13 cellular contexts compared by ENCODE assay signal in the genomic region with DNA sequence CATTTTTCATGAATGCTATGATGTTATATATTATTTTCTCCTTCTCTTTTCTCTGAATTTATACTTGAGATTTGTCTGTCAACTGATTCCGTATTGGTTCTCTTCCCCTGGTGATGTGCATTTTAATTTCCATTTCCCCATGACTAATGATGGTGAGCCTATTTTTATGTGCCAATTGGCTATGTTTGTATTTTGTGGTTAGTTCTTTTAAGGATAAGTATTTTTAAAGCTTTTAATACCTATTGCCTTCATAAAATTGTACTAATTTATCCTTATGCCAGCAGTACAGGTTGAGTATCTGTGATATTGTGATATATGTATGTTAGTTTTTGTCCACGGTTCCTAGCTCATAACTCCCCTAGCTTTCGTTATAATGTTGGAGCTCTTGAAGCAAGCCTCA. TPM values are rescaled to one million over a fixed set of nuclear protein-coding genes. Genes with fewer than 3 reads are reported as not detected.
DNase-seq lines count a peak whose midpoint lies in the region; ATAC-seq, FAIRE-seq and TF ChIP-seq lines count a peak whose summit lies in the region.
"Had no signal": no experiment of that assay in that cellular context is flagged by ENCODE, and none has a peak within 500 bp of the region (broad histone marks: within the 10 kb centered on the region; RNA-seq: fewer than 3 reads in every experiment).

No MANE protein-coding gene starts in this region.

- H3K4me1 Mint-ChIP-seq in Calu3 (ENCODE audit: low read depth, unreplicated experiment), result peaks cover 26% of the 10 kb centered on the region
- peaks cover 39% of the 10 kb centered on the region for H3K4me1 Mint-ChIP-seq in activated T-helper 1 cell treated with anti-CD3 and anti-CD28 coated beads, Interleukin-12 subunit alpha, Interleukin-12 subunit beta, Interleukin-2, Interleukin-4 antibody, amounts not matched to agents 30 ng/mL and 10 ng/mL and 1 ng/mL, durations not matched to agents 14 hours and 24 hours and 36 hours (ENCODE audit: low read depth)

- no TSS peak for BruUV-seq in Calu3 (replicated peaks; lab: Mats Ljungman, UMichigan)

- intact Hi-C loops in Calu3 (cut with micrococcal nuclease; ENCODE audit: unreplicated experiment), result no loop called here
- intact Hi-C loops in activated T-helper 1 cell treated with anti-CD3 and anti-CD28 coated beads, Interleukin-12 subunit alpha, Interleukin-12 subunit beta, Interleukin-2, Interleukin-4 antibody, amounts not matched to agents 30 ng/mL and 10 ng/mL and 1 ng/mL, durations not matched to agents 14 hours and 24 hours and 36 hours (cut with micrococcal nuclease), result loop anchor here (5.0 to 10.0 kb wide), 7 partner anchors 109 to 1014 kb away; a partner anchor contains a TSS

- TF ChIP-seq RAD21 in A549 (conservative IDR thresholded peaks at IDR 0.05 in 1 of 2, IDR thresholded peaks at IDR 0.05 in 1 of 2), result no peak

- no peak overlapping the region for H3K27ac ChIP-seq in A549
- H3K27ac ChIP-seq in keratinocyte (ENCODE audit: control insufficient read depth, insufficient read depth, low read length), result no peak overlapping the region

- H3K4me2 ChIP-seq in A549 (0 out of 3 replicates have a peak overlapping the region, but pooled peaks have one; percentile 90), keratinocyte (ENCODE audit: control insufficient read depth, extremely low read depth, insufficient read depth, low read depth, low read length) (peak overlapping the region; percentile 67)

- H3K9ac ChIP-seq in keratinocyte (ENCODE audit: control insufficient read depth, extremely low read depth, insufficient read depth, low read length), result no peak overlapping the region

- no peak overlapping the region for H2AFZ ChIP-seq in keratinocyte (ENCODE audit: control insufficient read depth, low read length)

- no peaks in the 10 kb centered on the region for H4K20me1 ChIP-seq in keratinocyte (ENCODE audit: control insufficient read depth, extremely low read depth, insufficient read depth, low read length)

- H3K27ac Mint-ChIP-seq in Calu3 (ENCODE audit: unreplicated experiment), result peak overlapping the region; percentile 96
- H3K27ac Mint-ChIP-seq in activated T-helper 1 cell treated with anti-CD3 and anti-CD28 coated beads, Interleukin-12 subunit alpha, Interleukin-12 subunit beta, Interleukin-2, Interleukin-4 antibody, amounts not matched to agents 30 ng/mL and 10 ng/mL and 1 ng/mL, durations not matched to agents 14 hours and 24 hours and 36 hours, result no peak overlapping the region

- peaks cover 2 to 19% of the 10 kb centered on the region in 2 experiments for H3K36me3 ChIP-seq in keratinocyte (ENCODE audit: control insufficient read depth in 2 of 2, extremely low read depth in 1 of 2, insufficient read depth in 2 of 2, low read length in 2 of 2)

- peak overlapping the region; percentile 23 for H3K4me3 Mint-ChIP-seq in Calu3 (ENCODE audit: low read depth, unreplicated experiment)
- H3K4me3 Mint-ChIP-seq in activated T-helper 1 cell treated with anti-CD3 and anti-CD28 coated beads, Interleukin-12 subunit alpha, Interleukin-12 subunit beta, Interleukin-2, Interleukin-4 antibody, amounts not matched to agents 30 ng/mL and 10 ng/mL and 1 ng/mL, durations not matched to agents 14 hours and 24 hours and 36 hours, result peak overlapping the region; percentile 63

- H3K9me3 Mint-ChIP-seq in Calu3 (ENCODE audit: low read depth, unreplicated experiment), result no peaks in the 10 kb centered on the region
- H3K9me3 Mint-ChIP-seq in activated T-helper 1 cell treated with anti-CD3 and anti-CD28 coated beads, Interleukin-12 subunit alpha, Interleukin-12 subunit beta, Interleukin-2, Interleukin-4 antibody, amounts not matched to agents 30 ng/mL and 10 ng/mL and 1 ng/mL, durations not matched to agents 14 hours and 24 hours and 36 hours, result no peaks in the 10 kb centered on the region

- H3K79me2 ChIP-seq in keratinocyte (ENCODE audit: control insufficient read depth, insufficient read depth, low read length), result peaks cover 67% of the 10 kb centered on the region

- POLR2A ChIA-PET in A549 (lab: Yijun Ruan, JAX), result no interaction called here

- no peak for TF ChIP-seq POLR2A in A549 (IDR thresholded peaks at IDR 0.05; ENCODE audit: low read length)

- 93% methylated on average over 3 of the region's 3 CpGs for whole genome bisulfite sequencing in A549 (ENCODE audit: missing lambda C conversion rate)

- DNase-seq in A549 (ENCODE audit: low read depth in 1 of 2, low spot score in 1 of 2), result no peak
- no peak for DNase-seq in Calu3
- DNase-seq in activated T-helper 1 cell treated with anti-CD3 and anti-CD28 coated beads, Interleukin-12 subunit alpha, Interleukin-12 subunit beta, Interleukin-2, Interleukin-4 antibody, amounts not matched to agents 30 ng/mL and 10 ng/mL and 1 ng/mL, durations not matched to agents 14 hours and 24 hours and 36 hours (ENCODE audit: low spot score), result no peak
- no peak for DNase-seq in keratinocyte (ENCODE audit: low read depth, low spot score)
- DNase-seq in NCI-H345 treated with DMSO at 0.1 percent for 48 hours (lab: John Stamatoyannopoulos, UW; ENCODE audit: unreplicated experiment), result no peak
- DNase-seq in GM19239 (ENCODE audit: insufficient read length, low spot score), result no peak
- no peak for DNase-seq in NCI-H1105 treated with DMSO at 0.1 percent for 48 hours (lab: John Stamatoyannopoulos, UW)
- no peak for DNase-seq in GM19238 (ENCODE audit: insufficient read length, low spot score)
- DNase-seq: hippocampal formation; NCI-H1105; NK-92 treated with Interleukin-12 subunit alpha and Interleukin-12 subunit beta, amount 100 ng/mL, for 24 hours; T1000 had no signal

- H3K27me3 Mint-ChIP-seq in Calu3 (ENCODE audit: unreplicated experiment), result no peaks in the 10 kb centered on the region
- no peaks in the 10 kb centered on the region for H3K27me3 Mint-ChIP-seq in activated T-helper 1 cell treated with anti-CD3 and anti-CD28 coated beads, Interleukin-12 subunit alpha, Interleukin-12 subunit beta, Interleukin-2, Interleukin-4 antibody, amounts not matched to agents 30 ng/mL and 10 ng/mL and 1 ng/mL, durations not matched to agents 14 hours and 24 hours and 36 hours (ENCODE audit: insufficient read depth)

- H3K4me3 ChIP-seq in A549, result no peak overlapping the region
- peak overlapping the region; percentile 18 to 36 (median 25) for H3K4me3 ChIP-seq in keratinocyte (ENCODE audit: control insufficient read depth in 2 of 3, extremely low read depth in 1 of 3, insufficient read depth in 2 of 3, low read depth in 1 of 3, low read length in 3 of 3)

- H3K36me3 Mint-ChIP-seq in Calu3 (ENCODE audit: insufficient read depth, unreplicated experiment), result peaks cover 50% of the 10 kb centered on the region
- peaks cover 27% of the 10 kb centered on the region for H3K36me3 Mint-ChIP-seq in activated T-helper 1 cell treated with anti-CD3 and anti-CD28 coated beads, Interleukin-12 subunit alpha, Interleukin-12 subunit beta, Interleukin-2, Interleukin-4 antibody, amounts not matched to agents 30 ng/mL and 10 ng/mL and 1 ng/mL, durations not matched to agents 14 hours and 24 hours and 36 hours (ENCODE audit: low read depth)

- H3K9me1 ChIP-seq in keratinocyte (ENCODE audit: control insufficient read depth, extremely low read depth, insufficient read depth, low read length), result no peaks in the 10 kb centered on the region

- FAIRE-seq in A549 (lab: Jason Lieb, UNC), result no peak
- no peak for FAIRE-seq in keratinocyte (lab: Jason Lieb, UNC)
- FAIRE-seq in GM19239 (lab: Jason Lieb, UNC), result no peak
- FAIRE-seq: GM12891 had no signal

- no peak for TF ChIP-seq EP300 in A549 (IDR thresholded peaks at IDR 0.05)

- H3K4me1 ChIP-seq in A549, result peaks cover 27% of the 10 kb centered on the region; the same call in 2 of the 3 replicates
- peaks cover 11% of the 10 kb centered on the region for H3K4me1 ChIP-seq in keratinocyte (ENCODE audit: control insufficient read depth, extremely low read depth, insufficient read depth, low read length)

- no peak for TF ChIP-seq CTCF in A549 (IDR thresholded peaks at IDR 0.05)
- TF ChIP-seq CTCF in Calu3 (IDR thresholded peaks at IDR 0.05; ENCODE audit: unreplicated experiment), result no peak
- no peak for TF ChIP-seq CTCF in keratinocyte (optimal IDR thresholded peaks at IDR 0.05 in 1 of 3, IDR thresholded peaks at IDR 0.05 in 1 of 3, conservative IDR thresholded peaks at IDR 0.05 in 1 of 3; ENCODE audit: extremely low read depth in 1 of 3, insufficient read depth in 2 of 3, low read length in 3 of 3)

- dilution Hi-C loops in keratinocyte (cut with MboI; ENCODE audit: extremely low pct_ligation_motif_present, low sequenced_read_pairs), result no loop called here

- no peaks in the 10 kb centered on the region for H3K27me3 ChIP-seq in keratinocyte (ENCODE audit: control insufficient read depth, extremely low read depth, insufficient read depth, low read length)

- CTCF ChIA-PET in A549 (lab: Yijun Ruan, JAX) (no interaction called here), Calu3 (lab: Charles Lee) (no interaction called here)

- ATAC-seq in A549, result no peak

- H3K9me3 ChIP-seq in A549, result no peaks in the 10 kb centered on the region
- H3K9me3 ChIP-seq in keratinocyte (ENCODE audit: control insufficient read depth, low read depth, low read length), result no peaks in the 10 kb centered on the region

RNA-seq across cellular contexts. Expression of a gene that starts 2.8 kb away (rescaled TPM):
- polyA plus RNA-seq in A549 (2011; rRNA removed), result 14.4 and 14.5 TPM in 2 replicates
- 3.5 and 4.6 TPM in 2 replicates for polyA plus RNA-seq in A549 (2012; cell fraction: cytosol; rRNA removed)
- polyA plus RNA-seq in A549 (2012; cell fraction: nucleus; rRNA removed), result 3.5 and 3.8 TPM in 2 replicates
- polyA plus RNA-seq in A549 (2017; fragmentation: RNase III; extraction: RNeasy Plus Mini Kit Qiagen cat#74134 plus additional on column Dnase treatment), result 7.0 to 9.7 TPM (median 9.4 TPM) in 3 replicates
- 19.8 and 24.3 TPM in 2 replicates for polyA minus RNA-seq in A549 (2011; rRNA and poly(A)+ RNA removed)
- total RNA-seq in Calu3 (2022), result 25.7 and 31.9 TPM in 2 replicates
- 35.7 and 39.1 TPM in 2 replicates for total RNA-seq in activated T-helper 1 cell treated with anti-CD3 and anti-CD28 coated beads, Interleukin-12 subunit alpha, Interleukin-12 subunit beta, Interleukin-2, Interleukin-4 antibody, amounts not matched to agents 30 ng/mL and 10 ng/mL and 1 ng/mL, durations not matched to agents 14 hours and 24 hours and 36 hours
- 24.4 to 32.3 TPM (median 29.9 TPM) in 3 replicates for polyA plus RNA-seq in keratinocyte
- polyA plus RNA-seq in keratinocyte (2011; ENCODE audit: low read depth), result 43.9 TPM
- 19.6 and 27.9 TPM in 2 replicates for polyA plus RNA-seq in keratinocyte (2011; cell fraction: cytosol; rRNA removed)
- polyA plus RNA-seq in keratinocyte (2011; cell fraction: nucleus; rRNA removed), result 45.7 and 47.3 TPM in 2 replicates
- polyA plus RNA-seq in keratinocyte (2012; ENCODE audit: low replicate concordance), result 20.0 and 22.2 TPM in 2 replicates
- polyA minus RNA-seq in keratinocyte, result 16.7 to 65.0 TPM (median 45.9 TPM) in 3 replicates
- polyA minus RNA-seq in keratinocyte (2011; cell fraction: cytosol; rRNA and poly(A)+ RNA removed), result 21.7 TPM
- polyA minus RNA-seq in keratinocyte (2011; cell fraction: nucleus; rRNA and poly(A)+ RNA removed), result 42.8 and 70.7 TPM in 2 replicates

RNA-seq across cellular contexts. Expression of a gene that starts 2.9 kb away (rescaled TPM):
- polyA plus RNA-seq in A549 (2011; rRNA removed) (51.0 and 53.9 TPM in 2 replicates), A549 (2017; fragmentation: RNase III; extraction: RNeasy Plus Mini Kit Qiagen cat#74134 plus additional on column Dnase treatment) (24.7 to 27.7 TPM (median 24.8 TPM) in 3 replicates), keratinocyte (40.5 to 49.9 TPM (median 46.3 TPM) in 3 replicates)
- polyA plus RNA-seq in A549 (2012; cell fraction: cytosol; rRNA removed), result 29.5 and 33.8 TPM in 2 replicates
- polyA plus RNA-seq in A549 (2012; cell fraction: nucleus; rRNA removed), result 56.7 and 71.8 TPM in 2 replicates
- polyA minus RNA-seq in A549 (2011; rRNA and poly(A)+ RNA removed), result 60.9 and 76.7 TPM in 2 replicates
- 106 and 131 TPM in 2 replicates for total RNA-seq in Calu3 (2022)
- 135 and 149 TPM in 2 replicates for total RNA-seq in activated T-helper 1 cell treated with anti-CD3 and anti-CD28 coated beads, Interleukin-12 subunit alpha, Interleukin-12 subunit beta, Interleukin-2, Interleukin-4 antibody, amounts not matched to agents 30 ng/mL and 10 ng/mL and 1 ng/mL, durations not matched to agents 14 hours and 24 hours and 36 hours
- 35.8 TPM for polyA plus RNA-seq in keratinocyte (2011; ENCODE audit: low read depth)
- 32.4 and 47.8 TPM in 2 replicates for polyA plus RNA-seq in keratinocyte (2011; cell fraction: cytosol; rRNA removed)
- 74.5 and 82.2 TPM in 2 replicates for polyA plus RNA-seq in keratinocyte (2011; cell fraction: nucleus; rRNA removed)
- 26.8 and 29.9 TPM in 2 replicates for polyA plus RNA-seq in keratinocyte (2012; ENCODE audit: low replicate concordance)
- polyA minus RNA-seq in keratinocyte, result 62.6 to 98.8 TPM (median 88.1 TPM) in 3 replicates
- polyA minus RNA-seq in keratinocyte (2011; cell fraction: cytosol; rRNA and poly(A)+ RNA removed), result 35.5 TPM
- 55.3 and 89.2 TPM in 2 replicates for polyA minus RNA-seq in keratinocyte (2011; cell fraction: nucleus; rRNA and poly(A)+ RNA removed)

RNA-seq across cellular contexts. Expression of a gene that starts 50.3 kb away (rescaled TPM):
- polyA plus RNA-seq in A549 (2011; rRNA removed) (59.6 and 71.1 TPM in 2 replicates), A549 (2017; fragmentation: RNase III; extraction: RNeasy Plus Mini Kit Qiagen cat#74134 plus additional on column Dnase treatment) (27.0 to 29.3 TPM (median 28.9 TPM) in 3 replicates), keratinocyte (51.2 to 80.6 TPM (median 59.5 TPM) in 3 replicates)
- polyA plus RNA-seq in A549 (2012; cell fraction: cytosol; rRNA removed), result 30.1 and 35.5 TPM in 2 replicates
- 112 and 131 TPM in 2 replicates for polyA plus RNA-seq in A549 (2012; cell fraction: nucleus; rRNA removed)
- polyA minus RNA-seq in A549 (2011; rRNA and poly(A)+ RNA removed), result 62.5 and 72.5 TPM in 2 replicates
- total RNA-seq in Calu3 (2022), result 186 and 188 TPM in 2 replicates
- total RNA-seq in activated T-helper 1 cell treated with anti-CD3 and anti-CD28 coated beads, Interleukin-12 subunit alpha, Interleukin-12 subunit beta, Interleukin-2, Interleukin-4 antibody, amounts not matched to agents 30 ng/mL and 10 ng/mL and 1 ng/mL, durations not matched to agents 14 hours and 24 hours and 36 hours, result 72.4 and 73.0 TPM in 2 replicates
- polyA plus RNA-seq in keratinocyte (2011; ENCODE audit: low read depth), result 33.4 TPM
- polyA plus RNA-seq in keratinocyte (2011; cell fraction: cytosol; rRNA removed), result 29.5 and 30.4 TPM in 2 replicates
- polyA plus RNA-seq in keratinocyte (2011; cell fraction: nucleus; rRNA removed), result 261 and 264 TPM in 2 replicates
- 33.4 and 72.1 TPM in 2 replicates for polyA plus RNA-seq in keratinocyte (2012; ENCODE audit: low replicate concordance)
- 40.6 to 46.7 TPM (median 42.3 TPM) in 3 replicates for polyA minus RNA-seq in keratinocyte
- 26.9 TPM for polyA minus RNA-seq in keratinocyte (2011; cell fraction: cytosol; rRNA and poly(A)+ RNA removed)
- polyA minus RNA-seq in keratinocyte (2011; cell fraction: nucleus; rRNA and poly(A)+ RNA removed), result 34.3 and 43.3 TPM in 2 replicates

RNA-seq across cellular contexts. Expression of a gene that starts 56.9 kb away (rescaled TPM):
- 26.7 and 32.0 TPM in 2 replicates for polyA plus RNA-seq in A549 (2011; rRNA removed)
- polyA plus RNA-seq in A549 (2012; cell fraction: cytosol; rRNA removed), result 28.9 and 33.6 TPM in 2 replicates
- 34.1 and 35.2 TPM in 2 replicates for polyA plus RNA-seq in A549 (2012; cell fraction: nucleus; rRNA removed)
- polyA plus RNA-seq in A549 (2017; fragmentation: RNase III; extraction: RNeasy Plus Mini Kit Qiagen cat#74134 plus additional on column Dnase treatment), result 22.0 to 22.6 TPM (median 22.4 TPM) in 3 replicates
- 29.4 and 37.1 TPM in 2 replicates for polyA minus RNA-seq in A549 (2011; rRNA and poly(A)+ RNA removed)
- 48.2 and 53.2 TPM in 2 replicates for total RNA-seq in Calu3 (2022)
- total RNA-seq in activated T-helper 1 cell treated with anti-CD3 and anti-CD28 coated beads, Interleukin-12 subunit alpha, Interleukin-12 subunit beta, Interleukin-2, Interleukin-4 antibody, amounts not matched to agents 30 ng/mL and 10 ng/mL and 1 ng/mL, durations not matched to agents 14 hours and 24 hours and 36 hours, result 34.8 and 39.0 TPM in 2 replicates
- 34.2 to 48.1 TPM (median 46.5 TPM) in 3 replicates for polyA plus RNA-seq in keratinocyte
- polyA plus RNA-seq in keratinocyte (2011; ENCODE audit: low read depth), result 8.5 TPM
- polyA plus RNA-seq in keratinocyte (2011; cell fraction: cytosol; rRNA removed), result 32.1 and 37.0 TPM in 2 replicates
- polyA plus RNA-seq in keratinocyte (2011; cell fraction: nucleus; rRNA removed), result 35.3 and 37.3 TPM in 2 replicates
- 22.0 and 23.9 TPM in 2 replicates for polyA plus RNA-seq in keratinocyte (2012; ENCODE audit: low replicate concordance)
- polyA minus RNA-seq in keratinocyte, result 18.6 to 55.6 TPM (median 30.6 TPM) in 3 replicates
- 26.9 TPM for polyA minus RNA-seq in keratinocyte (2011; cell fraction: cytosol; rRNA and poly(A)+ RNA removed)
- 11.8 and 12.4 TPM in 2 replicates for polyA minus RNA-seq in keratinocyte (2011; cell fraction: nucleus; rRNA and poly(A)+ RNA removed)
